Comparison of ENCODE assay signal across 15 cellular contexts in the genomic region with DNA sequence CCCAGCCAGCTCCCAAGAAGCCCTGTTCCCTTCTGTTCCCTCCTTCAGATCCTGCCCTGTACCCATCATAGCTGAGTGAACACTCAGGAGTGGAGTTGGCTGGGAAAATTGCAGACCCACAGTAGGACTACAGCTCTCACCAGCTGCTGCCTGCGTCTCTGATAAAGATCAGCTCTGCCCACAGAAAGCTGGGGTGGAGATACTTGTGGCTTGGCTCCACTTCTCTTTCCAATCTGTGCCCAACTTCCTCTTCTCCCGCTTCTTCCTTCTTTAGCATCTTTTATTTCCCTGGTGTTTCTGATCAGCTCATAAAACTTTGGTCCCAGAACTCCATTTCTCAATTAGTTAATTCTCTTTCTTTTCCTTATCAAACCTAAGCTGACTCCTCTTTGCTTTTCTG. TPM values are rescaled to one million over a fixed set of nuclear protein-coding genes. Genes with fewer than 3 reads are reported as not detected.
DNase-seq lines count a peak whose midpoint lies in the region.
"Had no signal": no experiment of that assay in that cellular context is flagged by ENCODE, and none has a peak within 500 bp of the region (broad histone marks: within the 10 kb centered on the region; RNA-seq: fewer than 3 reads in every experiment).

No MANE protein-coding gene starts in this region.

- H3K9me3 Mint-ChIP-seq in activated T-helper 1 cell treated with anti-CD3 and anti-CD28 coated beads, Interleukin-12 subunit alpha, Interleukin-12 subunit beta, Interleukin-2, Interleukin-4 antibody, amounts not matched to agents 30 ng/mL and 10 ng/mL and 1 ng/mL, durations not matched to agents 14 hours and 24 hours and 36 hours, result no peaks in the 10 kb centered on the region
- H3K9me3 Mint-ChIP-seq: CD8-positive, alpha-beta memory T cell had no signal

- DNase-seq in CD1c-positive myeloid dendritic cell (ENCODE audit: extremely low spot score) (peak; percentile 82), RPMI7951 (ENCODE audit: low read depth) (peak; percentile 3), medulla oblongata (ENCODE audit: extremely low spot score) (peak; percentile 54), DMS79 (lab: John Stamatoyannopoulos, UW) (no peak)
- peak; percentile 77 for DNase-seq in Jurkat, Clone E6-1 (ENCODE audit: low read depth, low spot score)
- DNase-seq in activated T-helper 1 cell treated with anti-CD3 and anti-CD28 coated beads, Interleukin-12 subunit alpha, Interleukin-12 subunit beta, Interleukin-2, Interleukin-4 antibody, amounts not matched to agents 30 ng/mL and 10 ng/mL and 1 ng/mL, durations not matched to agents 14 hours and 24 hours and 36 hours (ENCODE audit: low spot score), result no peak
- no peak for DNase-seq in activated naive CD4-positive, alpha-beta T cell treated with anti-CD3 and anti-CD28 coated beads, Interleukin-2, amount 50 U/mL, for 16 hours
- DNase-seq: glutamatergic neuron, NCI-H187 treated with DMSO at 0.1 percent for 48 hours, NCI-H524 had no signal

- no peak overlapping the region for H3K4me3 Mint-ChIP-seq in activated T-helper 1 cell treated with anti-CD3 and anti-CD28 coated beads, Interleukin-12 subunit alpha, Interleukin-12 subunit beta, Interleukin-2, Interleukin-4 antibody, amounts not matched to agents 30 ng/mL and 10 ng/mL and 1 ng/mL, durations not matched to agents 14 hours and 24 hours and 36 hours

- H3K36me3 Mint-ChIP-seq in activated T-helper 1 cell treated with anti-CD3 and anti-CD28 coated beads, Interleukin-12 subunit alpha, Interleukin-12 subunit beta, Interleukin-2, Interleukin-4 antibody, amounts not matched to agents 30 ng/mL and 10 ng/mL and 1 ng/mL, durations not matched to agents 14 hours and 24 hours and 36 hours (ENCODE audit: low read depth), result no peaks in the 10 kb centered on the region

- peak overlapping the region; percentile 14 for H3K4me3 ChIP-seq in Jurkat, Clone E6-1 (ENCODE audit: low read length)
- H3K4me3 ChIP-seq: vagina had no signal

- H3K27me3 Mint-ChIP-seq in activated T-helper 1 cell treated with anti-CD3 and anti-CD28 coated beads, Interleukin-12 subunit alpha, Interleukin-12 subunit beta, Interleukin-2, Interleukin-4 antibody, amounts not matched to agents 30 ng/mL and 10 ng/mL and 1 ng/mL, durations not matched to agents 14 hours and 24 hours and 36 hours (ENCODE audit: insufficient read depth), result peaks cover 25% of the 10 kb centered on the region

- intact Hi-C loops in activated T-helper 1 cell treated with anti-CD3 and anti-CD28 coated beads, Interleukin-12 subunit alpha, Interleukin-12 subunit beta, Interleukin-2, Interleukin-4 antibody, amounts not matched to agents 30 ng/mL and 10 ng/mL and 1 ng/mL, durations not matched to agents 14 hours and 24 hours and 36 hours (cut with micrococcal nuclease), result no loop called here

- peaks cover 20% of the 10 kb centered on the region for H3K4me1 Mint-ChIP-seq in activated T-helper 1 cell treated with anti-CD3 and anti-CD28 coated beads, Interleukin-12 subunit alpha, Interleukin-12 subunit beta, Interleukin-2, Interleukin-4 antibody, amounts not matched to agents 30 ng/mL and 10 ng/mL and 1 ng/mL, durations not matched to agents 14 hours and 24 hours and 36 hours (ENCODE audit: low read depth)

- no peak overlapping the region for H3K27ac Mint-ChIP-seq in activated T-helper 1 cell treated with anti-CD3 and anti-CD28 coated beads, Interleukin-12 subunit alpha, Interleukin-12 subunit beta, Interleukin-2, Interleukin-4 antibody, amounts not matched to agents 30 ng/mL and 10 ng/mL and 1 ng/mL, durations not matched to agents 14 hours and 24 hours and 36 hours

RNA-seq across cellular contexts. Expression of a gene that starts 5.5 kb away (rescaled TPM):
- polyA plus RNA-seq in Jurkat, Clone E6-1 (2012; ENCODE audit: insufficient read depth, insufficient read length), result 62.7 TPM
- total RNA-seq in RPMI7951 (2014; rRNA removed; shearing (Covaris generic)), result not detected in 2 replicates
- total RNA-seq in activated T-helper 1 cell treated with anti-CD3 and anti-CD28 coated beads, Interleukin-12 subunit alpha, Interleukin-12 subunit beta, Interleukin-2, Interleukin-4 antibody, amounts not matched to agents 30 ng/mL and 10 ng/mL and 1 ng/mL, durations not matched to agents 14 hours and 24 hours and 36 hours, result not detected in 2 replicates
- total RNA-seq: epithelial cell of proximal tubule, osteoblast had no signal
- polyA plus RNA-seq: CD8-positive, alpha-beta memory T cell; keratinocyte had no signal

RNA-seq across cellular contexts. Expression of a gene that starts 41.0 kb away (rescaled TPM):
- 23.2 TPM for polyA plus RNA-seq in Jurkat, Clone E6-1 (2012; ENCODE audit: insufficient read depth, insufficient read length)
- total RNA-seq in RPMI7951 (2014; rRNA removed; shearing (Covaris generic)), result not detected in 2 replicates
- total RNA-seq in activated T-helper 1 cell treated with anti-CD3 and anti-CD28 coated beads, Interleukin-12 subunit alpha, Interleukin-12 subunit beta, Interleukin-2, Interleukin-4 antibody, amounts not matched to agents 30 ng/mL and 10 ng/mL and 1 ng/mL, durations not matched to agents 14 hours and 24 hours and 36 hours, result 0.20 and 0.23 TPM in 2 replicates
- total RNA-seq: epithelial cell of proximal tubule, osteoblast had no signal
- polyA plus RNA-seq: CD8-positive, alpha-beta memory T cell; keratinocyte had no signal

Comparison
In these comparisons a context has a peak if more than half of its experiments do, and no peak if none do; other contexts are left out.
1. DNase-seq: peak in CD1c-positive myeloid dendritic cell (single experiment), Jurkat, Clone E6-1 (single experiment), RPMI7951 (single experiment) and medulla oblongata (single experiment); none in activated T-helper 1 cell treated with anti-CD3 and anti-CD28 coated beads, Interleukin-12 subunit alpha, Interleukin-12 subunit beta, Interleukin-2, Interleukin-4 antibody, amounts not matched to agents 30 ng/mL and 10 ng/mL and 1 ng/mL, durations not matched to agents 14 hours and 24 hours and 36 hours (single experiment), DMS79 (single experiment) and activated naive CD4-positive, alpha-beta T cell treated with anti-CD3 and anti-CD28 coated beads, Interleukin-2, amount 50 U/mL, for 16 hours (single experiment).